In the genomic region with DNA sequence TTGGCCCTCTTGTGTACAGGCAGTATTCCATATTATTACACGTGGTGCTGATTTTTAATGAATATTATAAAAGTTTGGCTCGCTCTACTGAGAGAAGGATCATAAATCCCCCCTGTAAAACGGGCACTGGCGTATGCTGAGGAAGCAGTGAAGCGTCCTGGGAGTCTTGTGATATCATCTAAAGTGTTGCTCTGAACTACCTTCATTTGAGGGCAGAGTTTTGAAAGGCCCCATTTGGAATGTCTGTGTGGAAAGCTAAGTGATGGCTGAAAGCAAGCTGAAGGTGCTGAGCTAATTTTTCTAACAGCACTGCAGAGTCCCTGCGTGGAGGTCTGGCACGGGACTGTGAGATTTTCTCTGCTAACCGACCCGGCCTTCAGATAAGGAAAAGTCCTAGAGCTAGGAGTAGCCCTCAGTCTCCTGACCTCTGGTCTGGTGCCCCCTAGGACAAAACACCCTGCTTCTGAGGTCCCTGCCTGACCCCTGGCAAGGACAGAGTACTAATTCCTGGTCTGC, we compare ENCODE assay signal across 1 cellular context.
TF ChIP-seq lines count a peak whose summit lies in the region.

No MANE protein-coding gene starts in this region.

TF ChIP-seq in K562, 482 proteins besides CTCF, POLR2A, EP300 and RAD21 (continued from another document):
- TF ChIP-seq, protein P1, sequence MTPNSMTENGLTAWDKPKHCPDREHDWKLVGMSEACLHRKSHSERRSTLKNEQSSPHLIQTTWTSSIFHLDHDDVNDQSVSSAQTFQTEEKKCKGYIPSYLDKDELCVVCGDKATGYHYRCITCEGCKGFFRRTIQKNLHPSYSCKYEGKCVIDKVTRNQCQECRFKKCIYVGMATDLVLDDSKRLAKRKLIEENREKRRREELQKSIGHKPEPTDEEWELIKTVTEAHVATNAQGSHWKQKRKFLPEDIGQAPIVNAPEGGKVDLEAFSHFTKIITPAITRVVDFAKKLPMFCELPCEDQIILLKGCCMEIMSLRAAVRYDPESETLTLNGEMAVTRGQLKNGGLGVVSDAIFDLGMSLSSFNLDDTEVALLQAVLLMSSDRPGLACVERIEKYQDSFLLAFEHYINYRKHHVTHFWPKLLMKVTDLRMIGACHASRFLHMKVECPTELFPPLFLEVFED (CRISPR knock-in tag; conservative IDR thresholded peaks at IDR 0.05), result no peak
- no peak for TF ChIP-seq NELFE (IDR thresholded peaks at IDR 0.05; ENCODE audit: insufficient read depth, insufficient read length)
